8 cellular contexts compared by ENCODE assay signal in the genomic region with DNA sequence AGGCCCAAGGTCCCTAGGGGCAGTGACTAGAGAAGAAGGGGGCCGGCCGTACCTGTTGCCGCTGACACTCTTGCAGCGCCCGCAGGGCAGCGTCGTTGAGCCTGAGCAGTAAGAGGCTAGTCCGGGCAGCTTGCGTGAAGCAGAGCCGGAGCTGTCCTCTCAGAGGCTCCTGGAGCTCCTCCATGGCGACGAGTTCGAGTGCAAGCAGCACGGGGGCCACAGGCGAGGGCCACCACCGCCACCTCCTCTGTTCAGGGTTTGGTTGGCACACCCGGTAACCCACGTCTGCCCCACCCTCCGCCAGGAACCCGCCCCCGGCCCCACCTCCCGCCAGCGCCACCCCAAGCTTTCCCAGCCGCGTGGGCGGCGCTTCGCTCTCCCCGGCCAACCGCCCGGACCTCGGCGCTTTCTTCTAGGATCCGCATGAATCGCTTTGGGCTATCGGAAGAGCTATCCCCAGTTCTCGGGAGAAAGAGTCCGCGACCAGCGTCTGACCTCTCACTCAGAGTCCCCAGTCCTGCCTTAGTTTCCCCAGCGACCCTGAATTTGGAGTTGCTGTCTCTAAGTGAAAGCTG. TPM values are rescaled to one million over a fixed set of nuclear protein-coding genes. Genes with fewer than 3 reads are reported as not detected.
DNase-seq lines count a peak whose midpoint lies in the region; ATAC-seq lines count a peak whose summit lies in the region.

A gene with protein sequence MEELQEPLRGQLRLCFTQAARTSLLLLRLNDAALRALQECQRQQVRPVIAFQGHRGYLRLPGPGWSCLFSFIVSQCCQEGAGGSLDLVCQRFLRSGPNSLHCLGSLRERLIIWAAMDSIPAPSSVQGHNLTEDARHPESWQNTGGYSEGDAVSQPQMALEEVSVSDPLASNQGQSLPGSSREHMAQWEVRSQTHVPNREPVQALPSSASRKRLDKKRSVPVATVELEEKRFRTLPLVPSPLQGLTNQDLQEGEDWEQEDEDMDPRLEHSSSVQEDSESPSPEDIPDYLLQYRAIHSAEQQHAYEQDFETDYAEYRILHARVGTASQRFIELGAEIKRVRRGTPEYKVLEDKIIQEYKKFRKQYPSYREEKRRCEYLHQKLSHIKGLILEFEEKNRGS (minus strand): TSS at position 249 of the 575 bp plus-strand sequence. CDS start 65 bp downstream, at position 184.

- ATAC-seq in GM21786 (IDR thresholded peaks at IDR 0.05; ENCODE audit: unreplicated experiment): peak; percentile 35
- peak; percentile 71 to 74 for ATAC-seq in activated naive CD4-positive, alpha-beta T cell treated with anti-CD3 and anti-CD28 coated beads, Interleukin-2, amount 50 U/mL, for 72 hours
- peak; percentile 91 for ATAC-seq in Right ventricle myocardium superior (ENCODE audit: poor library complexity)

- H3K36me3 Mint-ChIP-seq in activated naive CD4-positive, alpha-beta T cell treated with anti-CD3 and anti-CD28 coated beads, Interleukin-2, amount 50 U/mL, for 72 hours: peaks cover 0 to 6% of the 10 kb centered on the region in 2 donors

- intact Hi-C loops in Right ventricle myocardium superior (cut with DNase I): no loop called here
- intact Hi-C loops in posterior vena cava (cut with DNase I): no loop called here

- H3K27me3 ChIP-seq in SJSA1 (replicated peaks): no peaks in the 10 kb centered on the region

- H3K9me3 Mint-ChIP-seq in activated naive CD4-positive, alpha-beta T cell treated with anti-CD3 and anti-CD28 coated beads, Interleukin-2, amount 50 U/mL, for 72 hours: no peaks in the 10 kb centered on the region

- H3K36me3 ChIP-seq in SJSA1 (peaks cover 24% of the 10 kb centered on the region), urinary bladder (ENCODE audit: insufficient read depth) (peaks cover 4% of the 10 kb centered on the region)

- under 1% methylated on average over 41 of the region's 41 CpGs for whole genome bisulfite sequencing in urinary bladder

- H3K27ac ChIP-seq in SJSA1 (peak within 1 kb of the TSS; percentile 47), urinary bladder (ENCODE audit: low read depth) (peak within 1 kb of the TSS; percentile 64)

- H3K27ac Mint-ChIP-seq in activated naive CD4-positive, alpha-beta T cell treated with anti-CD3 and anti-CD28 coated beads, Interleukin-2, amount 50 U/mL, for 72 hours: peak within 1 kb of the TSS; percentile 91 to 94

- no peaks in the 10 kb centered on the region for H3K9me3 ChIP-seq in SJSA1 (replicated peaks)

- H3K4me1 ChIP-seq in SJSA1 (replicated peaks): peaks cover 9% of the 10 kb centered on the region
- H3K4me1 ChIP-seq in urinary bladder (ENCODE audit: insufficient read depth): no peaks in the 10 kb centered on the region

- peak; percentile 65 for DNase-seq in DMS79 treated with DMSO at 0.1 percent for 48 hours (lab: John Stamatoyannopoulos, UW)
- peak; percentile 94 for DNase-seq in LoVo (ENCODE audit: low spot score)
- DNase-seq in SJSA1 (ENCODE audit: low read depth in 1 of 2, low spot score in 2 of 2): peak in 1 of 2 experiments; percentile 78
- peak in 1 of 2 donors; percentile 73 for DNase-seq in activated naive CD4-positive, alpha-beta T cell treated with anti-CD3 and anti-CD28 coated beads, Interleukin-2, amount 50 U/mL, for 72 hours (ENCODE audit: low spot score in 2 of 2)
- DNase-seq in Right ventricle myocardium superior: peak; percentile 88
- DNase-seq in posterior vena cava (ENCODE audit: low spot score): peak; percentile 94

- peak within 1 kb of the TSS; percentile 48 for H3K4me3 ChIP-seq in SJSA1
- peak within 1 kb of the TSS; percentile 55 for H3K4me3 ChIP-seq in urinary bladder (ENCODE audit: low read depth, low read length)

RNA-seq across cellular contexts. Expression of the gene that starts here (rescaled TPM):
- 2.2 and 2.8 TPM in 2 replicates for total RNA-seq in SJSA1 (2014; rRNA removed; shearing (Covaris generic))
- total RNA-seq in activated naive CD4-positive, alpha-beta T cell treated with anti-CD3 and anti-CD28 coated beads, Interleukin-2, amount 50 U/mL, for 72 hours: 1 to 10 TPM; 4.5 to 9.3 TPM
- total RNA-seq in Right ventricle myocardium superior (1.4 TPM), posterior vena cava (1 to 10 TPM; 2.2 TPM), urinary bladder (5.4 TPM)
- polyA plus RNA-seq in urinary bladder: 4.1 TPM

Comparison
In these comparisons a context has a peak if more than half of its experiments do, and no peak if none do; other contexts are left out.
1. ATAC-seq: peak in every context shown above with its lines; median percentile 91 in Right ventricle myocardium superior; 72 in activated naive CD4-positive, alpha-beta T cell treated with anti-CD3 and anti-CD28 coated beads, Interleukin-2, amount 50 U/mL, for 72 hours; 35 in GM21786.